In genomic region chr19:16495982-16496612, GRCh38 we compare ENCODE assay signal across 8 cellular contexts. TPM values are rescaled to one million over a fixed set of nuclear protein-coding genes. Genes with fewer than 3 reads are reported as not detected.
DNase-seq lines count a peak whose midpoint lies in the region; ATAC-seq and TF ChIP-seq lines count a peak whose summit lies in the region.

TSS of gene C19orf44 (plus strand) at chr19:16496394. CDS start at chr19:16500793, 4,399 bp downstream.
TSS of gene CALR3 (minus strand) at chr19:16496167. CDS start at chr19:16496129, 38 bp downstream.

- peak; percentile 91 for ATAC-seq in GM21717 (IDR thresholded peaks at IDR 0.05; ENCODE audit: unreplicated experiment)
- peak; percentile 98 for ATAC-seq in PC-3

- peak within 1 kb of the TSS; percentile 88 for H3K4me3 ChIP-seq in Jurkat, Clone E6-1 (ENCODE audit: low read length)
- peak within 1 kb of the TSS; percentile 84 for H3K4me3 ChIP-seq in PC-3 (ENCODE audit: low read length)
- peak within 1 kb of the TSS; percentile 86 to 94 for H3K4me3 ChIP-seq in mucosa of rectum (ENCODE audit: low read length in 2 of 2)

- H3K4me3 Mint-ChIP-seq in activated T-cell treated with anti-CD3 and anti-CD28 coated beads, Interleukin-2, amount 50 U/mL, for 24 hours: peak within 1 kb of the TSS; percentile 90

- peak; percentile 99 for DNase-seq in DMS53 (lab: John Stamatoyannopoulos, UW)
- peak; percentile 95 for DNase-seq in Jurkat, Clone E6-1 (ENCODE audit: low read depth, low spot score)
- peak; percentile 99 for DNase-seq in PC-3
- peak; percentile 96 for DNase-seq in activated T-cell treated with anti-CD3 and anti-CD28 coated beads, Interleukin-2, amount 50 U/mL, for 24 hours
- DNase-seq in erythroblast (lab: John Stamatoyannopoulos, UW): peak; percentile 99
- peak; percentile 91 to 94 for DNase-seq in stimulated activated CD8-positive, alpha-beta memory T cell treated with anti-CD3 and anti-CD28 coated beads, Interleukin-4, amount 100 ng/mL, for 4 hours (ENCODE audit: low read depth in 2 of 2, low spot score in 1 of 2)

- H3K27ac Mint-ChIP-seq in activated T-cell treated with anti-CD3 and anti-CD28 coated beads, Interleukin-2, amount 50 U/mL, for 24 hours: peak within 1 kb of the TSS; percentile 90

- no peaks in the 10 kb centered on the region for H3K27me3 Mint-ChIP-seq in activated T-cell treated with anti-CD3 and anti-CD28 coated beads, Interleukin-2, amount 50 U/mL, for 24 hours

- peak within 1 kb of the TSS; percentile 96 for H2AFZ ChIP-seq in PC-3 (ENCODE audit: low read length)

- peaks cover 12% of the 10 kb centered on the region for H3K36me3 Mint-ChIP-seq in activated T-cell treated with anti-CD3 and anti-CD28 coated beads, Interleukin-2, amount 50 U/mL, for 24 hours (ENCODE audit: low read depth)

- H3K4me1 Mint-ChIP-seq in activated T-cell treated with anti-CD3 and anti-CD28 coated beads, Interleukin-2, amount 50 U/mL, for 24 hours (ENCODE audit: low read depth): peaks cover 18% of the 10 kb centered on the region

- intact Hi-C loops in PC-3 (cut with micrococcal nuclease): no loop called here

- H3K27me3 ChIP-seq in PC-3 (ENCODE audit: low read length) (no peaks in the 10 kb centered on the region), mucosa of rectum (ENCODE audit: control insufficient read depth in 2 of 2, insufficient read depth in 2 of 2, low read length in 2 of 2) (no peaks in the 10 kb centered on the region)

- H3K4me1 ChIP-seq in PC-3 (ENCODE audit: insufficient read depth, low read length) (peaks cover 18% of the 10 kb centered on the region), mucosa of rectum (ENCODE audit: control insufficient read depth in 2 of 2, insufficient read depth in 2 of 2, low read length in 2 of 2) (peaks cover 8 to 9% of the 10 kb centered on the region in 2 donors)

- no peaks in the 10 kb centered on the region for H3K9me2 ChIP-seq in PC-3 (replicated peaks; ENCODE audit: low read length)

- TF ChIP-seq POLR2A in erythroblast (IDR thresholded peaks at IDR 0.05; ENCODE audit: low read length): peak; percentile 61

- H3F3A ChIP-seq in PC-3 (ENCODE audit: low read length, unreplicated experiment): no peaks in the 10 kb centered on the region

- H3K9me3 Mint-ChIP-seq in activated T-cell treated with anti-CD3 and anti-CD28 coated beads, Interleukin-2, amount 50 U/mL, for 24 hours: peaks cover 3% of the 10 kb centered on the region

- TF ChIP-seq CTCF in PC-3 (conservative IDR thresholded peaks at IDR 0.05; ENCODE audit: low read depth, low read length): no peak

- peak within 1 kb of the TSS; percentile 91 for H3K4me2 ChIP-seq in PC-3 (ENCODE audit: low read length)

- H3K9me3 ChIP-seq in PC-3 (ENCODE audit: low read length) (no peaks in the 10 kb centered on the region), mucosa of rectum (ENCODE audit: control insufficient read depth in 2 of 2, low read length in 2 of 2) (no peaks in the 10 kb centered on the region)

- POLR2A ChIA-PET in PC-3 (lab: Charles Lee; ENCODE audit: unreplicated experiment): interaction anchor here (0.5 kb wide), 1 partner anchor 74 kb away, joined by 3 read pairs; no protein-coding TSS in a partner anchor

- H4K20me1 ChIP-seq in PC-3 (ENCODE audit: low read length): no peaks in the 10 kb centered on the region

- 0 out of 2 replicates have a peak within 1 kb of the TSS, but pooled peaks have one; percentile 7 for H3K27ac ChIP-seq in PC-3 (ENCODE audit: low read length)
- peak within 1 kb of the TSS; percentile 52 to 58 for H3K27ac ChIP-seq in mucosa of rectum (ENCODE audit: low read depth in 2 of 2, low read length in 2 of 2)

- H3K36me3 ChIP-seq in PC-3 (ENCODE audit: low read depth, low read length) (0 out of 2 replicates have a peak, but pooled peaks cover 3% of the 10 kb centered on the region), mucosa of rectum (ENCODE audit: control insufficient read depth in 2 of 2, insufficient read depth in 2 of 2, low read length in 2 of 2) (peaks cover 0 to 2% of the 10 kb centered on the region in 2 donors)

- no TSS peak for BruUV-seq in PC-3 (replicated peaks; lab: Mats Ljungman, UMichigan)

- H3K79me2 ChIP-seq in PC-3 (ENCODE audit: low read length): peaks cover 20% of the 10 kb centered on the region

- H3K9ac ChIP-seq in PC-3 (ENCODE audit: low read length) (peak within 1 kb of the TSS; percentile 69), mucosa of rectum (ENCODE audit: low read depth in 1 of 2, low read length in 2 of 2) (peak within 1 kb of the TSS; percentile 60 to 78)

- CTCF ChIA-PET in PC-3 (lab: Charles Lee): interaction anchor here (0.5 to 0.6 kb wide), 2 partner anchors 80 to 96 kb away, joined by 4 read pairs; no protein-coding TSS in a partner anchor

RNA-seq across cellular contexts. Expression of gene C19orf44, which starts in this region (rescaled TPM):
- 5.0 TPM for polyA plus RNA-seq in Jurkat, Clone E6-1 (2012; ENCODE audit: insufficient read depth, insufficient read length)
- 2.5 and 5.2 TPM in 2 replicates for total RNA-seq in PC-3 (2014; rRNA removed)

RNA-seq across cellular contexts. Expression of gene CALR3, which starts in this region (rescaled TPM):
- polyA plus RNA-seq in Jurkat, Clone E6-1 (2012; ENCODE audit: insufficient read depth, insufficient read length): not detected
- total RNA-seq in PC-3 (2014; rRNA removed): 0.47 TPM in 1 of 2 replicates, not detected in the other

Comparison
In these comparisons a context has a peak if more than half of its experiments do, and no peak if none do; other contexts are left out.
1. Peak in every context shown above with its lines: DNase-seq, ATAC-seq, H3K4me3 ChIP-seq and H3K27ac ChIP-seq.